In the genomic region with DNA sequence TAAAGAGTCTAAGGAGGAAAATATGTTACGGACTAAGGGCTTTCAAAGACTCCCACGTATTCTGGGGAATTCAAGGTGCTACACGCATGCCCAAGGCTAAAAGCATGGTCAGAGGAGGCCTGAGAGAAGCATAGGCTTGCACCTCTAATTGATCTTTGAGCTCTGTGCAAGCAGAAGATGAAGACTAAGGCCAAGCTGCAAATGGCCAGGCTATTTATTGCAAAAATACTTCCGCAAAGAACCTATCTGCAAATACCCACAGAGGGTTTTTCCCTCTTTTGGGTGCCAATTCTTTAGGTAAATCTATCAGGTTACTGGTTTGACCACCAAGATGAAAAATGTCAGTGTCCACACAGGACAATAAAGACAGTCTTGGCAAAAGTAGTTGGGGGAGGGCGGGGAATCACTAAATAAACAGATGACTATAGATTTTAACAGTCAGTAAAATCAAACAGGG, we compare ENCODE assay signal across 17 cellular contexts.
DNase-seq lines count a peak whose midpoint lies in the region; ATAC-seq and TF ChIP-seq lines count a peak whose summit lies in the region.
"Had no signal": no experiment of that assay in that cellular context is flagged by ENCODE, and none has a peak within 500 bp of the region (broad histone marks: within the 10 kb centered on the region; RNA-seq: fewer than 3 reads in every experiment).

No MANE protein-coding gene starts in this region.

- H3K9me3 ChIP-seq in CD4-positive, CD25-positive, alpha-beta regulatory T cell (ENCODE audit: control insufficient read depth in 2 of 2, low read length in 2 of 2): no peaks in the 10 kb centered on the region
- no peaks in the 10 kb centered on the region for H3K9me3 ChIP-seq in HEK293 (ENCODE audit: control insufficient read depth, insufficient read depth, low read depth, low read length)
- no peaks in the 10 kb centered on the region for H3K9me3 ChIP-seq in right lobe of liver
- H3K9me3 ChIP-seq: left lung, stomach, vagina had no signal

- H3K36me3 ChIP-seq in CD4-positive, CD25-positive, alpha-beta regulatory T cell (ENCODE audit: control insufficient read depth, insufficient read depth, low read length): peaks cover 20% of the 10 kb centered on the region
- peaks cover 0 to 3% of the 10 kb centered on the region in 2 experiments; a peak in 1 of 3 replicates for H3K36me3 ChIP-seq in HEK293 (ENCODE audit: control insufficient read depth in 2 of 2, insufficient read depth in 1 of 2, low read length in 2 of 2)
- H3K36me3 ChIP-seq in right lobe of liver: no peaks in the 10 kb centered on the region
- H3K36me3 ChIP-seq: vagina had no signal

- H3K27me3 Mint-ChIP-seq in CD4-positive, CD25-positive, alpha-beta regulatory T cell: no peaks in the 10 kb centered on the region
- H3K27me3 Mint-ChIP-seq: activated CD4-positive, alpha-beta T cell treated with anti-CD3 and anti-CD28 coated beads for 36 hours; activated naive CD8-positive, alpha-beta T cell; naive thymus-derived CD4-positive, alpha-beta T cell had no signal

- 45% methylated on average over 3 of the region's 5 CpGs for WGBS in right lobe of liver (ENCODE audit: insufficient coverage, low coverage, low lambda C conversion rate, missing lambda C conversion rate)

- no peak overlapping the region for H3K4me3 Mint-ChIP-seq in CD4-positive, CD25-positive, alpha-beta regulatory T cell
- H3K4me3 Mint-ChIP-seq: activated CD4-positive, alpha-beta T cell treated with anti-CD3 and anti-CD28 coated beads for 36 hours; activated naive CD8-positive, alpha-beta T cell had no signal

- no peak for ATAC-seq in CD4-positive, CD25-positive, alpha-beta regulatory T cell (ENCODE audit: low read depth in 2 of 2)
- ATAC-seq in right lobe of liver (peak in 3 of 4 donors; percentile 57 to 76 (median 63)), GM19351 (IDR thresholded peaks at IDR 0.05; ENCODE audit: unreplicated experiment) (no peak)
- ATAC-seq: activated CD4-positive, alpha-beta T cell treated with anti-CD3 and anti-CD28 coated beads for 36 hours; left lung; naive thymus-derived CD4-positive, alpha-beta T cell had no signal

- POLR2A ChIA-PET in HEK293 (lab: Yijun Ruan, JAX): no interaction called here

- H3K27me3 ChIP-seq in CD4-positive, CD25-positive, alpha-beta regulatory T cell (ENCODE audit: control insufficient read depth, insufficient read depth, low read length): no peaks in the 10 kb centered on the region
- no peaks in the 10 kb centered on the region for H3K27me3 ChIP-seq in right lobe of liver
- H3K27me3 ChIP-seq: left lung, stomach, vagina had no signal

- intact Hi-C loops in right lobe of liver (cut with DNase I): no loop called here

- peak overlapping the region in 2 of 3 donors; percentile 1 to 7 for H3K27ac Mint-ChIP-seq in CD4-positive, CD25-positive, alpha-beta regulatory T cell
- H3K27ac Mint-ChIP-seq: activated CD4-positive, alpha-beta T cell treated with anti-CD3 and anti-CD28 coated beads for 36 hours; activated naive CD8-positive, alpha-beta T cell had no signal

- TF ChIP-seq POLR2A in right lobe of liver (IDR thresholded peaks at IDR 0.05): no peak

- CTCF ChIA-PET in HEK293 (lab: Yijun Ruan, JAX): interaction anchor here (1.2 kb wide), 1 partner anchor 120 kb away, joined by 5 read pairs; a partner anchor contains a TSS

- H3K4me1 ChIP-seq in CD4-positive, CD25-positive, alpha-beta regulatory T cell (ENCODE audit: control insufficient read depth, insufficient read depth, low read length, poor library complexity, severe bottlenecking): no peaks in the 10 kb centered on the region
- H3K4me1 ChIP-seq in HEK293 (ENCODE audit: control insufficient read depth, insufficient read depth, low read length) (peaks cover 3% of the 10 kb centered on the region; the same call in 1 of the 2 replicates), right lobe of liver (peaks cover 0 to 12% (median 3%) of the 10 kb centered on the region in 4 donors)
- H3K4me1 ChIP-seq: left lung had no signal

- no peak for TF ChIP-seq CTCF in HEK293 (tag by site-specific recombination; IDR thresholded peaks at IDR 0.05)
- TF ChIP-seq CTCF in right lobe of liver (IDR thresholded peaks at IDR 0.05): no peak

- peaks cover 27 to 58% (median 43%) of the 10 kb centered on the region in 4 donors for H3K4me1 Mint-ChIP-seq in CD4-positive, CD25-positive, alpha-beta regulatory T cell

- DNase-seq in CD4-positive, CD25-positive, alpha-beta regulatory T cell: no peak
- DNase-seq in RPMI7951 (ENCODE audit: low read depth) (peak; percentile 34), right lobe of liver (no peak), AG20443 (ENCODE audit: low spot score) (no peak), OCI-M2 (lab: John Stamatoyannopoulos, UW; ENCODE audit: unreplicated experiment) (no peak), activated T-cell treated with anti-CD3 and anti-CD28 coated beads for 4 hours (no peak)
- DNase-seq: activated CD4-positive, alpha-beta T cell treated with anti-CD3 and anti-CD28 coated beads for 36 hours; DMS 273 treated with DMSO at 0.1 percent for 48 hours; effector CD8-positive, alpha-beta T cell; left lung; MM.1S; naive thymus-derived CD4-positive, alpha-beta T cell; stomach had no signal

- H3K27ac ChIP-seq in CD4-positive, CD25-positive, alpha-beta regulatory T cell (ENCODE audit: insufficient read depth, low read length, poor library complexity, severe bottlenecking): no peak overlapping the region
- H3K27ac ChIP-seq in HEK293 (ENCODE audit: extremely low read depth, low read depth, low read length) (no peak overlapping the region), right lobe of liver (no peak overlapping the region)
- H3K27ac ChIP-seq: left lung, stomach, vagina had no signal

- peaks cover 1 to 7% (median 2%) of the 10 kb centered on the region in 7 donors for H3K9me3 Mint-ChIP-seq in CD4-positive, CD25-positive, alpha-beta regulatory T cell

- peaks cover 36% of the 10 kb centered on the region for H3K36me3 Mint-ChIP-seq in CD4-positive, CD25-positive, alpha-beta regulatory T cell

- H3K4me3 ChIP-seq in CD4-positive, CD25-positive, alpha-beta regulatory T cell (ENCODE audit: low read depth, low read length): no peak overlapping the region
- no peak overlapping the region for H3K4me3 ChIP-seq in HEK293 (ENCODE audit: low read depth, low read length)
- H3K4me3 ChIP-seq in right lobe of liver: no peak overlapping the region
- H3K4me3 ChIP-seq: left lung, stomach, vagina had no signal

TF ChIP-seq in HEK293, 187 proteins besides CTCF, POLR2A, EP300 and RAD21:
- 0 out of 2 replicates have a peak, but pooled peaks have one; percentile 20 for TF ChIP-seq ZNF600 (tag by site-specific recombination; IDR thresholded peaks at IDR 0.05)
- no peak for TF ChIP-seq ZBTB8A (tag by site-specific recombination; IDR thresholded peaks at IDR 0.05)

Comparison
In these comparisons a context has a peak if more than half of its experiments do, and no peak if none do; other contexts are left out.
1. ATAC-seq: peak in right lobe of liver (3 of 4); none in CD4-positive, CD25-positive, alpha-beta regulatory T cell (0 of 2) and GM19351 (single experiment).